In genomic region chr5:98927988-98928801, GRCh38 we compare ENCODE assay signal across 1 cellular context.
TF ChIP-seq lines count a peak whose summit lies in the region.

No MANE protein-coding gene starts in this region.

TF ChIP-seq in HCT116, 20 proteins besides CTCF, POLR2A, EP300 and RAD21 (continued from another document):
- peak; percentile 97 for TF ChIP-seq ZFX (IDR thresholded peaks at IDR 0.05)
- no peak; the same call in 1 of the 2 replicates for TF ChIP-seq POLR2AphosphoS5 (IDR thresholded peaks at IDR 0.05; ENCODE audit: low read depth, low read length)
- TF ChIP-seq EZH2phosphoT487 (IDR thresholded peaks at IDR 0.05; ENCODE audit: borderline replicate concordance): no peak
- TF ChIP-seq, protein P1, sequence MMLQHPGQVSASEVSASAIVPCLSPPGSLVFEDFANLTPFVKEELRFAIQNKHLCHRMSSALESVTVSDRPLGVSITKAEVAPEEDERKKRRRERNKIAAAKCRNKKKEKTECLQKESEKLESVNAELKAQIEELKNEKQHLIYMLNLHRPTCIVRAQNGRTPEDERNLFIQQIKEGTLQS (IDR thresholded peaks at IDR 0.05): no peak
- no peak for TF ChIP-seq ELF1 (IDR thresholded peaks at IDR 0.05; ENCODE audit: borderline replicate concordance, low read depth)
- no peak for TF ChIP-seq EGR1 (IDR thresholded peaks at IDR 0.05; ENCODE audit: low read depth)
- TF ChIP-seq, protein P2, sequence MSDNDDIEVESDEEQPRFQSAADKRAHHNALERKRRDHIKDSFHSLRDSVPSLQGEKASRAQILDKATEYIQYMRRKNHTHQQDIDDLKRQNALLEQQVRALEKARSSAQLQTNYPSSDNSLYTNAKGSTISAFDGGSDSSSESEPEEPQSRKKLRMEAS (IDR thresholded peaks at IDR 0.05): peak; percentile 66
- TF ChIP-seq JUND (IDR thresholded peaks at IDR 0.05): no peak
TF ChIP-seq in HCT116: peak in this region for 2.
